ENCODE assay signal across 1 cellular context in the genomic region with DNA sequence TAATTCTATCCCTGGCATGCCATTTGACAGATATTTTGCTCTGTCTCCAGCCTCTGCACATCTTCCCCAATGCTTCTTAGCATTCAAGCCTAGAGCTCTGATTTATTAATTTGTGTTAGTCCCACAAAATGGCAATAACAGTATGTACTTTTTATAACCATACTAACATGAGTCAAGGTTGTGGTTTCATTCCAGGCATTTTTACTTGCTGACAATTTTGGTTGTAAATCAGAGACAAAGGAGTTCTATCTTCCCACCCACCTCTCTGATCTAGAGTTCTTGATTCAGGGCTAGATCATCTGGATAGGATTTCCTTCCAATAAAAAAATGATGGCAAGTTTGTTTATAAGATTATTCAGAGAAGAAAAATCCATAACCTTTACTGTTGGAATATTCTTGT.
A peak's percentile ranks its signal among the peaks of the same experiment; 100 is the strongest.
TF ChIP-seq lines count a peak whose summit lies in the region.

No MANE protein-coding gene starts in this region.

TF ChIP-seq in IMR-90, 13 proteins besides CTCF, POLR2A, EP300 and RAD21:
- TF ChIP-seq CEBPB (IDR thresholded peaks at IDR 0.05; ENCODE audit: low read depth, low read length), result no peak
- TF ChIP-seq FOS (IDR thresholded peaks at IDR 0.05; ENCODE audit: low read depth, low read length), result peak; percentile 37; the same call in 1 of the 2 replicates
